8 cellular contexts compared by ENCODE assay signal in the genomic region with DNA sequence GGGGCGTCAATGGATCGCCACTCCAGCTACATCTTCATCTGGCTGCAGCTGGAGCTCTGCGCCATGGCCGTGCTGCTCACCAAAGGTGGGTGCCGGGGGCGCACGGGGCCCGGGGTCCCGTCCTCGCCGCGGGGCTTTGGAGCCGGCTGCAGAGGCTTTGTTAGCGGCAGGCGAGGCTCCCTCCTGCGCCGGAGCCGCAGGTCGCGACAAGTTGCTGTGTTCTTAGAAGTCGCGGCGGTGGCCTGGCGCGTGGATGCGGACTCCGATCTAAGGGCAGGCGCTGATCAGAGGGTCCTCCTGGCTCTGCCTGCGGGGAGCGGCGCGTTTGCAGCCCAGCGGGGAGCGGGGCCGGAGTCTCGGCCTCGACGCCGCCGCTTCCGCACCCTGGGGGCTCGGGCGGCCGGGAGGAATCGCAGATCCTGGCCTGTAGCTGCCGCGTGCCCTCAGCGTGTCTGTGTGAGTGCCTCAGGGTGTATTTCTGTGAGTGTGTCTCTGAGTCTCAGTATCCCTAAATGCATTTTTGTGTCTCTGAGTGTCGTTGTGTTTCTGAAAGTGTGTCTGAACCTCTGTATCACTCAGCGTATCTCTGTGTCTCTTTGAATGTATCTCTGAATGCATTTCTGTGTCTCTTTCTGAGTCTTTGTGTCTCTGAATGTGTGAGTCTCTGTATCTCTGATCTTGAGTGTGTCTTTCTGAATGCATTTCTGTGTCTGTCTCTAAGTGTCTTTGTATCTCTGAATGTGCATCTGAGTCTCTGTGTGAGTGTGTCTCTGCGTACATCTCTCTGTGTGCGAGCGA. TPM values are rescaled to one million over a fixed set of nuclear protein-coding genes. Genes with fewer than 3 reads are reported as not detected.
A peak's percentile ranks its signal among the peaks of the same experiment; 100 is the strongest.
DNase-seq lines count a peak whose midpoint lies in the region; ATAC-seq lines count a peak whose summit lies in the region.

No MANE protein-coding gene starts in this region.

- peaks cover 22% of the 10 kb centered on the region for H3K36me3 ChIP-seq in HAP-1 (replicated peaks)

- H3K4me1 ChIP-seq in HAP-1, result peaks cover 22% of the 10 kb centered on the region

- intact Hi-C loops in left colon (cut with DNase I, micrococcal nuclease), result loop anchor here in 1 of 2 donors (10.0 kb wide), 1 partner anchor 457 kb away; no protein-coding TSS in a partner anchor

- no peaks in the 10 kb centered on the region for H3K9me3 ChIP-seq in HAP-1

- in situ Hi-C loops in HAP-1 (cut with MboI; ENCODE audit: low sequenced_read_pairs), result no loop called here

- peak; percentile 26 for ATAC-seq in left colon
- ATAC-seq in HG03460 (IDR thresholded peaks at IDR 0.05; ENCODE audit: unreplicated experiment), result no peak

- peak overlapping the region; percentile 67 for H3K27ac ChIP-seq in caudate nucleus (ENCODE audit: low read depth, low read length)

- H3K4me3 ChIP-seq in HAP-1, result peak overlapping the region; percentile 80

- H3K27me3 ChIP-seq in HAP-1 (ENCODE audit: low read depth), result no peaks in the 10 kb centered on the region

- DNase-seq in AG20443 (ENCODE audit: low spot score) (peak; percentile 39), HAP-1 (ENCODE audit: low spot score in 2 of 2) (peak in 1 of 2 experiments; percentile 48), T follicular helper cell (ENCODE audit: low read depth) (peak; percentile 2), caudate nucleus (lab: John Stamatoyannopoulos, UW) (peak in 10 of 61 donors; percentile 7 to 41 (median 22)), left colon (peak in 1 of 2 donors; percentile 50), NCI-H345 (lab: John Stamatoyannopoulos, UW) (no peak)
- peak; percentile 3 for DNase-seq in stimulated activated CD8-positive, alpha-beta memory T cell treated with anti-CD3 and anti-CD28 coated beads, Interleukin-15, amount 100 ng/mL, for 24 hours (ENCODE audit: low read depth)

RNA-seq across cellular contexts. Expression of a gene that starts 0.8 kb away (rescaled TPM):
- 10 to 100 TPM in 1 of 2 donors, under 1 TPM in 1; 0.85 to 12.7 TPM for total RNA-seq in left colon
